Comparison of ENCODE assay signal across 17 cellular contexts in genomic region chr1:156836041-156836654, GRCh38. TPM values are rescaled to one million over a fixed set of nuclear protein-coding genes. Genes with fewer than 3 reads are reported as not detected.
DNase-seq lines count a peak whose midpoint lies in the region; ATAC-seq and FAIRE-seq lines count a peak whose summit lies in the region.
"Had no signal": no experiment of that assay in that cellular context is flagged by ENCODE, and none has a peak within 500 bp of the region (broad histone marks: within the 10 kb centered on the region; RNA-seq: fewer than 3 reads in every experiment).

No MANE protein-coding gene starts in this region.

- H3K4me3 Mint-ChIP-seq in activated T-cell treated with anti-CD3 and anti-CD28 coated beads, Interleukin-2, amount 50 U/mL, for 72 hours = peak overlapping the region; percentile 47 to 56
- H3K4me3 Mint-ChIP-seq: activated B cell treated with CpG ODN at 0.5 μM for 24 hours had no signal

- peak; percentile 77 for ATAC-seq in HG02759 (IDR thresholded peaks at IDR 0.05; ENCODE audit: unreplicated experiment)
- ATAC-seq in activated T-cell treated with anti-CD3 and anti-CD28 coated beads, Interleukin-2, amount 50 U/mL, for 72 hours (replicated peaks in 1 of 2) = peak; percentile 85 to 86

- no peak for FAIRE-seq in urothelium cell line (lab: Jason Lieb, UNC)
- FAIRE-seq: A204.1, islet of Langerhans had no signal

- H3K36me3 Mint-ChIP-seq in activated T-cell treated with anti-CD3 and anti-CD28 coated beads, Interleukin-2, amount 50 U/mL, for 72 hours (ENCODE audit: insufficient read depth in 2 of 2) = no peaks in the 10 kb centered on the region

- peak; percentile 68 for DNase-seq in activated CD4-positive, alpha-beta T cell treated with anti-CD3 and anti-CD28 coated beads for 48 hours
- no peak for DNase-seq in activated CD4-positive, alpha-beta T cell treated with anti-CD3 and anti-CD28 coated beads for 1 hour
- peak; percentile 77 to 81 for DNase-seq in activated T-cell treated with anti-CD3 and anti-CD28 coated beads, Interleukin-2, amount 50 U/mL, for 72 hours
- DNase-seq in stimulated activated CD4-positive, alpha-beta T cell treated with anti-CD3 and anti-CD28 coated beads, Interleukin-4, amount 100 ng/mL, for 24 hours = peak; percentile 49
- DNase-seq in urothelium cell line (ENCODE audit: low spot score) = no peak
- DNase-seq in NCI-H2029 (lab: John Stamatoyannopoulos, UW) = no peak
- DNase-seq in activated gamma-delta T cell (lab: John Stamatoyannopoulos, UW) = no peak
- DNase-seq: activated B cell treated with CpG ODN at 0.5 μM for 24 hours, anterior cingulate cortex, NCI-H774, SJCRH30 had no signal

- peak overlapping the region; percentile 35 for H3K27ac Mint-ChIP-seq in activated T-cell treated with anti-CD3 and anti-CD28 coated beads, Interleukin-2, amount 50 U/mL, for 72 hours
- H3K27ac Mint-ChIP-seq: activated B cell treated with CpG ODN at 0.5 μM for 24 hours had no signal

- no peaks in the 10 kb centered on the region for H3K9me3 Mint-ChIP-seq in activated T-cell treated with anti-CD3 and anti-CD28 coated beads, Interleukin-2, amount 50 U/mL, for 72 hours
- H3K9me3 Mint-ChIP-seq: activated B cell treated with CpG ODN at 0.5 μM for 24 hours had no signal

- H3K27me3 Mint-ChIP-seq in activated T-cell treated with anti-CD3 and anti-CD28 coated beads, Interleukin-2, amount 50 U/mL, for 72 hours (ENCODE audit: low read depth) = peaks cover 36% of the 10 kb centered on the region

- H3K4me1 Mint-ChIP-seq in activated T-cell treated with anti-CD3 and anti-CD28 coated beads, Interleukin-2, amount 50 U/mL, for 72 hours (ENCODE audit: low read depth) = peaks cover 61% of the 10 kb centered on the region
- H3K4me1 Mint-ChIP-seq: activated B cell treated with CpG ODN at 0.5 μM for 24 hours had no signal

RNA-seq across cellular contexts. Expression of gene SH2D2A, which starts 19.5 kb away (rescaled TPM):
- 100 to 1,000 TPM; 221 to 246 TPM for total RNA-seq in activated T-cell treated with anti-CD3 and anti-CD28 coated beads, Interleukin-2, amount 50 U/mL, for 72 hours
- total RNA-seq: fibroblast of villous mesenchyme, SJCRH30 had no signal

RNA-seq across cellular contexts. Expression of gene INSRR, which starts 22.8 kb away (rescaled TPM):
- under 1 TPM; 0.17 to 0.30 TPM for total RNA-seq in activated T-cell treated with anti-CD3 and anti-CD28 coated beads, Interleukin-2, amount 50 U/mL, for 72 hours
- total RNA-seq: activated B cell treated with CpG ODN at 0.5 μM for 24 hours, dermis microvascular lymphatic vessel endothelial cell, fibroblast of villous mesenchyme, right atrium auricular region, SJCRH30 had no signal

RNA-seq across cellular contexts. Expression of gene NTRK1, which starts 24.5 kb away (rescaled TPM):
- total RNA-seq in activated T-cell treated with anti-CD3 and anti-CD28 coated beads, Interleukin-2, amount 50 U/mL, for 72 hours = 10 to 100 TPM; 16.8 to 21.4 TPM
- total RNA-seq: dermis microvascular lymphatic vessel endothelial cell, fibroblast of villous mesenchyme, SJCRH30 had no signal

RNA-seq across cellular contexts. Expression of gene PEAR1, which starts 57.4 kb away (rescaled TPM):
- total RNA-seq in activated T-cell treated with anti-CD3 and anti-CD28 coated beads, Interleukin-2, amount 50 U/mL, for 72 hours = under 1 TPM in 1 of 2 donors, not detected in 1; 0.07 TPM
- total RNA-seq: activated B cell treated with CpG ODN at 0.5 μM for 24 hours, SJCRH30 had no signal

Comparison
In these comparisons a context has a peak if more than half of its experiments do, and no peak if none do; other contexts are left out.
1. DNase-seq: peak in activated CD4-positive, alpha-beta T cell treated with anti-CD3 and anti-CD28 coated beads for 48 hours (single experiment), activated T-cell treated with anti-CD3 and anti-CD28 coated beads, Interleukin-2, amount 50 U/mL, for 72 hours (2 of 2) and stimulated activated CD4-positive, alpha-beta T cell treated with anti-CD3 and anti-CD28 coated beads, Interleukin-4, amount 100 ng/mL, for 24 hours (single experiment); none in activated CD4-positive, alpha-beta T cell treated with anti-CD3 and anti-CD28 coated beads for 1 hour (single experiment), urothelium cell line (single experiment), NCI-H2029 (single experiment) and activated gamma-delta T cell (single experiment).